In the genomic region with DNA sequence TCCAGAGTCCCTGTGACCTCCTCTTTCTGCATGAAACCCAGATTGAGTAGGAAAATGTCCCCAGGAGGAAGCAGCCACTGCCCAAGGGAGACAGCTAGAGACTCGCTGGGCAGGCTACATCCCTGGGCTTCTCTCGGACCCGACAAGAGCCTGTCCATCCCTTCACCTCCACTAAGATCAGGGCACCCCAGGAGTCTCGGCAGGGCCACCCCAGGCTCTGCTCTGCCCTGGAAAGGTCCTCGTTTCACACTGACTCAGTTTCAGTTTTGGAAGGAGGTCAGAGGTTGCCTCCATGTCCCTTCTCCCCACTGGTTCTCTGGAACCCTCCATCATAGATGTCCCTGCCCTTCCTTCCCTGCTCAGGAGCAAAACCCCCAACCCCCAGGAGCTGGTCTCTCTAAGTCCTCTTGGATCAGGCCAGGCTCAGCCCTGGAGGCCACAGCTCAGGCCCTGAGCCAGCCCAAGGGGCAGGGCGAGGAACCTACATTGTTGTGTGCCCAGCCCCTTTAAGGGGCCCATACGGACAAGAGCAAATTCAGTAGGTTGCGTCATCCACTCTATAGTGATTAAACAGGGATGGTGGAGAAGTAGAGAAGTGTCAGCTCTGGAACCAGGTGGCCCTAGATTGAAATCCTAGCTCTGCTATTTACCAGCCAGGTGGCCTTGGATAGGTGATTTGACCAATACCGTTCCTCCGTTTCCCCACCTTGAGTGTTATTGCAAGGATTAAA, we compare ENCODE assay signal across 13 cellular contexts. TPM values are rescaled to one million over a fixed set of nuclear protein-coding genes. Genes with fewer than 3 reads are reported as not detected.
A peak's percentile ranks its signal among the peaks of the same experiment; 100 is the strongest.
DNase-seq lines count a peak whose midpoint lies in the region; FAIRE-seq and TF ChIP-seq lines count a peak whose summit lies in the region.
"Had no signal": no experiment of that assay in that cellular context is flagged by ENCODE, and none has a peak within 500 bp of the region (broad histone marks: within the 10 kb centered on the region; RNA-seq: fewer than 3 reads in every experiment).

No MANE protein-coding gene starts in this region.

- POLR2A ChIA-PET in H1 (lab: Charles Lee; ENCODE audit: partially characterized antibody): interaction anchor here (0.9 to 1.8 kb wide), 5 partner anchors 11 to 406 kb away, joined by 3 to 7 read pairs (median 3); no protein-coding TSS in a partner anchor

- no peak overlapping the region for H2BK120ac ChIP-seq in H1 (replicated peaks; ENCODE audit: low read depth, low read length)

- FAIRE-seq in H1 (lab: Jason Lieb, UNC) (no peak), small intestine (lab: Jason Lieb, UNC) (no peak)
- FAIRE-seq: urothelium cell line had no signal

- no peak overlapping the region for H3K4me3 ChIP-seq in ACC112 (ENCODE audit: low read depth, low read length)
- no peak overlapping the region for H3K4me3 ChIP-seq in GM23248
- H3K4me3 ChIP-seq in H1 (ENCODE audit: extremely low read depth in 1 of 4, insufficient read depth in 2 of 4, low read depth in 3 of 4, low read length in 4 of 4): no peak overlapping the region
- H3K4me3 ChIP-seq in small intestine (ENCODE audit: low read depth in 1 of 2, low read length in 2 of 2): no peak overlapping the region
- H3K4me3 ChIP-seq: psoas muscle had no signal

- no peak overlapping the region for H3K4ac ChIP-seq in H1 (replicated peaks; ENCODE audit: insufficient read length, low read depth, low read length)

- H2BK12ac ChIP-seq in H1 (ENCODE audit: low read depth, low read length): no peak overlapping the region; the same call in 1 of the 2 replicates

- no peaks in the 10 kb centered on the region for H3K36me3 ChIP-seq in ACC112 (ENCODE audit: insufficient read depth, low read length)
- no peaks in the 10 kb centered on the region for H3K36me3 ChIP-seq in GM23248 (ENCODE audit: low read depth)
- no peaks in the 10 kb centered on the region for H3K36me3 ChIP-seq in H1 (ENCODE audit: control insufficient read depth in 2 of 4, insufficient read depth in 4 of 4, low read length in 3 of 4)
- no peaks in the 10 kb centered on the region for H3K36me3 ChIP-seq in small intestine (ENCODE audit: control insufficient read depth in 2 of 2, insufficient read depth in 2 of 2, low read length in 2 of 2)

- no peak overlapping the region for H3K56ac ChIP-seq in H1 (replicated peaks; ENCODE audit: insufficient read length, low read depth, low read length)

- H2BK20ac ChIP-seq in H1 (ENCODE audit: low read length): no peak overlapping the region

- no peak overlapping the region for H3K23ac ChIP-seq in H1 (ENCODE audit: insufficient read length)

- H3K4me1 ChIP-seq in ACC112 (ENCODE audit: control insufficient read depth, insufficient read depth, low read length, unreplicated experiment) (peaks cover 5% of the 10 kb centered on the region), GM23248 (ENCODE audit: insufficient read depth) (no peaks in the 10 kb centered on the region), H1 (replicated peaks in 1 of 4; ENCODE audit: control insufficient read depth in 3 of 4, insufficient read depth in 4 of 4, low read length in 3 of 4) (peaks cover 0 to 8% (median 1%) of the 10 kb centered on the region in 4 experiments; a peak in 3 of 7 replicates), small intestine (ENCODE audit: control insufficient read depth in 2 of 2, insufficient read depth in 1 of 2, low read depth in 1 of 2, low read length in 1 of 2) (peaks cover 0 to 3% of the 10 kb centered on the region in 2 donors)

- peak overlapping the region; percentile 52; the same call in 1 of the 2 replicates for H2BK5ac ChIP-seq in H1 (ENCODE audit: low read depth, low read length)

- in situ Hi-C loops in GM23248 (cut with MboI): no loop called here

- TF ChIP-seq POLR2A in H1 (IDR thresholded peaks at IDR 0.05; ENCODE audit: control extremely low read depth in 1 of 2, low read depth in 2 of 2, low read length in 2 of 2): no peak

- no peaks in the 10 kb centered on the region for H3K23me2 ChIP-seq in H1 (ENCODE audit: low read depth, low read length)

- H3K27me3 ChIP-seq in ACC112 (ENCODE audit: insufficient read depth, low read length): no peaks in the 10 kb centered on the region
- H3K27me3 ChIP-seq in GM23248 (replicated peaks; ENCODE audit: insufficient read depth): no peaks in the 10 kb centered on the region
- H3K27me3 ChIP-seq in H1 (replicated peaks in 1 of 4; ENCODE audit: control insufficient read depth in 3 of 4, extremely low read depth in 1 of 4, insufficient read depth in 3 of 4, low read length in 3 of 4): no peaks in the 10 kb centered on the region
- H3K27me3 ChIP-seq in small intestine (ENCODE audit: control insufficient read depth in 2 of 2, insufficient read depth in 2 of 2, low read length in 2 of 2): no peaks in the 10 kb centered on the region

- no peak overlapping the region for H4K8ac ChIP-seq in H1 (ENCODE audit: extremely low read depth, insufficient read depth, low read length)

- no peaks in the 10 kb centered on the region for H3K9me2 ChIP-seq in GM23248 (ENCODE audit: insufficient read depth)

- H4K20me1 ChIP-seq in GM23248 (ENCODE audit: insufficient read depth): no peaks in the 10 kb centered on the region
- H4K20me1 ChIP-seq in H1 (replicated peaks in 1 of 2; ENCODE audit: control insufficient read depth in 1 of 2, insufficient read depth in 2 of 2, low read length in 2 of 2): no peaks in the 10 kb centered on the region

- no peak for TF ChIP-seq EP300 in H1 (IDR thresholded peaks at IDR 0.05; ENCODE audit: borderline replicate concordance in 1 of 2, low read depth in 2 of 2, low read length in 2 of 2)

- H2BK15ac ChIP-seq in H1 (ENCODE audit: low read length): no peak overlapping the region; the same call in 1 of the 2 replicates

- no peak overlapping the region for H3K18ac ChIP-seq in H1 (ENCODE audit: extremely low read depth, low read length)

- no peak overlapping the region for H3K14ac ChIP-seq in H1 (ENCODE audit: insufficient read length)

- H3K4me2 ChIP-seq in GM23248 (ENCODE audit: unreplicated experiment) (no peak overlapping the region), H1 (ENCODE audit: insufficient read depth in 1 of 2, low read depth in 2 of 2, low read length in 2 of 2) (0 out of 4 replicates have a peak overlapping the region, but pooled peaks of 1 of the 2 experiments have one; percentile 32)

- no peak overlapping the region for H4K5ac ChIP-seq in H1 (ENCODE audit: insufficient read length, low read depth, low read length)

- H2AK5ac ChIP-seq in H1 (ENCODE audit: low read depth, low read length): peak overlapping the region; percentile 34; the same call in 1 of the 2 replicates

- no peaks in the 10 kb centered on the region for H3F3A ChIP-seq in GM23248 (ENCODE audit: insufficient read depth)

- H3K9ac ChIP-seq in GM23248 (no peak overlapping the region), H1 (replicated peaks in 1 of 4; ENCODE audit: extremely low read depth in 1 of 4, low read depth in 3 of 4, low read length in 3 of 4) (no peak overlapping the region)

- H3K27ac ChIP-seq in ACC112 (ENCODE audit: low read depth, low read length) (no peak overlapping the region), GM23248 (no peak overlapping the region), H1 (ENCODE audit: low read depth, low read length) (no peak overlapping the region), small intestine (ENCODE audit: low read depth in 1 of 2, low read length in 1 of 2) (no peak overlapping the region)

- CTCF ChIA-PET in H1 (lab: Charles Lee; ENCODE audit: partially characterized antibody): interaction anchor here (0.6 to 7.0 kb wide), 9 partner anchors 9 to 1595 kb away, joined by 3 to 37 read pairs (median 4); no protein-coding TSS in a partner anchor

- no peak overlapping the region for H4K91ac ChIP-seq in H1 (replicated peaks; ENCODE audit: insufficient read length, low read length)

- no peak for TF ChIP-seq RAD21 in H1 (IDR thresholded peaks at IDR 0.05 in 1 of 2, conservative IDR thresholded peaks at IDR 0.05 in 1 of 2; ENCODE audit: low read depth in 2 of 2, low read length in 2 of 2)

- H3K79me2 ChIP-seq in ACC112 (ENCODE audit: control insufficient read depth, insufficient read depth, low read length, unreplicated experiment) (no peaks in the 10 kb centered on the region), GM23248 (ENCODE audit: insufficient read depth) (no peaks in the 10 kb centered on the region), H1 (ENCODE audit: control insufficient read depth in 1 of 2, insufficient read depth in 2 of 2, low read length in 2 of 2) (no peaks in the 10 kb centered on the region)

- H3K79me1 ChIP-seq in H1 (ENCODE audit: low read depth, low read length): no peaks in the 10 kb centered on the region

- no peaks in the 10 kb centered on the region for H3K9me3 ChIP-seq in GM23248 (ENCODE audit: low read depth)
- no peaks in the 10 kb centered on the region for H3K9me3 ChIP-seq in H1 (ENCODE audit: insufficient read depth in 2 of 2, low read depth in 1 of 2, low read length in 1 of 2)
- no peaks in the 10 kb centered on the region for H3K9me3 ChIP-seq in small intestine (ENCODE audit: control insufficient read depth, low read depth)
- H3K9me3 ChIP-seq: psoas muscle had no signal

- H2AFZ ChIP-seq in ACC112 (ENCODE audit: low read length, unreplicated experiment): peak overlapping the region; percentile 41
- H2AFZ ChIP-seq in GM23248: no peak overlapping the region
- no peak overlapping the region for H2AFZ ChIP-seq in H1 (ENCODE audit: low read length)

- 60 to 63% methylated on average over 10 of the region's 10 CpGs for WGBS in GM23248 (ENCODE audit: low coverage in 1 of 2, low lambda C conversion rate in 2 of 2, missing lambda C conversion rate in 2 of 2), 2 experiments
- WGBS in H1 (ENCODE audit: extremely low coverage in 1 of 2, insufficient coverage in 1 of 2, insufficient read length in 1 of 2, insufficient replicate concordance in 2 of 2, low coverage in 1 of 2, low lambda C conversion rate in 2 of 2, missing lambda C conversion rate in 1 of 2), 2 experiments: 84% methylated on average over 10 of the region's 10 CpGs; no CpG with 5 or more reads in 1 of the 2 experiments
- 73 to 81% (median 79%) methylated on average over 10 of the region's 10 CpGs for WGBS in small intestine, 3 donors

- DNase-seq in GM23248: peak; percentile 36
- peak; percentile 43 for DNase-seq in SKM-1 (lab: John Stamatoyannopoulos, UW; ENCODE audit: unreplicated experiment)
- no peak for DNase-seq in H1 (ENCODE audit: low read depth in 1 of 2, low spot score in 2 of 2)
- DNase-seq in AG08396 (ENCODE audit: low spot score): no peak
- no peak for DNase-seq in activated gamma-delta T cell treated with Interleukin-2 at 50 U/mL for 16 hours
- no peak for DNase-seq in T1000 (lab: John Stamatoyannopoulos, UW)
- no peak for DNase-seq in small intestine
- DNase-seq: activated CD4-positive, CD25-positive, alpha-beta regulatory T cell; SHP77 treated with DMSO at 0.1 percent for 48 hours had no signal

- TF ChIP-seq CTCF in H1 (IDR thresholded peaks at IDR 0.05; ENCODE audit: control extremely low read depth in 1 of 3, insufficient read depth in 1 of 3, low read depth in 1 of 3, low read length in 3 of 3): no peak

RNA-seq across cellular contexts. Expression of a gene that starts 37.4 kb away (rescaled TPM):
- total RNA-seq in GM23248 (2014; rRNA removed; shearing (Covaris generic)): 0.32 TPM in 1 of 2 replicates, not detected in the other
- 0.23 and 0.56 TPM in 2 replicates for polyA plus RNA-seq in GM23248 (2016; fragmentation: Nextera tagmentation; extraction: Ambion mirVana)
- total RNA-seq in H1 (2021; fragmentation: NEBNext Ultra II Directional; extraction: Animal tissue kit (Norgen Biotek cat#: 25700)): not detected in 2 replicates
- not detected in 2 replicates for polyA plus RNA-seq in H1 (2011; rRNA removed)
- not detected for polyA plus RNA-seq in H1 (2011; cell fraction: cytosol; rRNA removed)
- 0.17 TPM for polyA plus RNA-seq in H1 (2011; cell fraction: nucleus; rRNA removed)
- not detected in 4 replicates for polyA plus RNA-seq in H1 (2012, experiment 1 of 2)
- polyA plus RNA-seq in H1 (2012, experiment 2 of 2): not detected
- not detected for polyA plus RNA-seq in H1 (2013, experiment 1 of 2)
- not detected for polyA plus RNA-seq in H1 (2013, experiment 2 of 2)
- not detected in 2 replicates for polyA minus RNA-seq in H1 (2011; rRNA and poly(A)+ RNA removed)
- polyA minus RNA-seq in H1 (2011; cell fraction: cytosol; rRNA and poly(A)+ RNA removed): not detected
- polyA minus RNA-seq in H1 (2011; cell fraction: nucleus; rRNA and poly(A)+ RNA removed): 0.40 TPM
- under 1 TPM in 1 of 3 donors, not detected in 2; 0.09 TPM for polyA plus RNA-seq in small intestine
- total RNA-seq: kidney epithelial cell, psoas muscle had no signal
- polyA plus RNA-seq: psoas muscle had no signal

RNA-seq across cellular contexts. Expression of a gene that starts 42.5 kb away (rescaled TPM):
- 32.6 and 44.5 TPM in 2 replicates for total RNA-seq in GM23248 (2014; rRNA removed; shearing (Covaris generic))
- 115 TPM in 2 replicates for polyA plus RNA-seq in GM23248 (2016; fragmentation: Nextera tagmentation; extraction: Ambion mirVana)
- total RNA-seq in H1 (2021; fragmentation: NEBNext Ultra II Directional; extraction: Animal tissue kit (Norgen Biotek cat#: 25700)): 66.1 and 70.2 TPM in 2 replicates
- 66.8 and 72.0 TPM in 2 replicates for polyA plus RNA-seq in H1 (2011; rRNA removed)
- polyA plus RNA-seq in H1 (2011; cell fraction: cytosol; rRNA removed): 74.2 TPM
- 49.9 TPM for polyA plus RNA-seq in H1 (2011; cell fraction: nucleus; rRNA removed)
- polyA plus RNA-seq in H1 (2012, experiment 1 of 2): 50.4 to 65.9 TPM (median 63.1 TPM) in 4 replicates
- 54.6 TPM for polyA plus RNA-seq in H1 (2012, experiment 2 of 2)
- 37.6 TPM for polyA plus RNA-seq in H1 (2013, experiment 1 of 2)
- 37.1 TPM for polyA plus RNA-seq in H1 (2013, experiment 2 of 2)
- polyA minus RNA-seq in H1 (2011; rRNA and poly(A)+ RNA removed): 27.6 and 39.4 TPM in 2 replicates
- 13.7 TPM for polyA minus RNA-seq in H1 (2011; cell fraction: cytosol; rRNA and poly(A)+ RNA removed)
- polyA minus RNA-seq in H1 (2011; cell fraction: nucleus; rRNA and poly(A)+ RNA removed): 22.0 TPM
- polyA plus RNA-seq in small intestine: 10 to 100 TPM; 42.5 to 64.3 (median 43.2) TPM

RNA-seq across cellular contexts. Expression of a gene that starts 58.5 kb away (rescaled TPM):
- total RNA-seq in GM23248 (2014; rRNA removed; shearing (Covaris generic)): 22.9 and 24.9 TPM in 2 replicates
- polyA plus RNA-seq in GM23248 (2016; fragmentation: Nextera tagmentation; extraction: Ambion mirVana): 24.1 and 24.4 TPM in 2 replicates
- 17.3 TPM in 2 replicates for total RNA-seq in H1 (2021; fragmentation: NEBNext Ultra II Directional; extraction: Animal tissue kit (Norgen Biotek cat#: 25700))
- 14.0 and 19.7 TPM in 2 replicates for polyA plus RNA-seq in H1 (2011; rRNA removed)
- 16.1 TPM for polyA plus RNA-seq in H1 (2011; cell fraction: cytosol; rRNA removed)
- 28.1 TPM for polyA plus RNA-seq in H1 (2011; cell fraction: nucleus; rRNA removed)
- polyA plus RNA-seq in H1 (2012, experiment 1 of 2): 9.6 to 16.5 TPM (median 14.9 TPM) in 4 replicates
- 14.4 TPM for polyA plus RNA-seq in H1 (2012, experiment 2 of 2)
- polyA plus RNA-seq in H1 (2013, experiment 1 of 2): 12.1 TPM
- 12.0 TPM for polyA plus RNA-seq in H1 (2013, experiment 2 of 2)
- polyA minus RNA-seq in H1 (2011; rRNA and poly(A)+ RNA removed): 8.4 and 11.0 TPM in 2 replicates
- 7.3 TPM for polyA minus RNA-seq in H1 (2011; cell fraction: cytosol; rRNA and poly(A)+ RNA removed)
- 9.7 TPM for polyA minus RNA-seq in H1 (2011; cell fraction: nucleus; rRNA and poly(A)+ RNA removed)
- polyA plus RNA-seq in small intestine: 10 to 100 TPM; 11.9 to 14.9 (median 14.1) TPM

Comparison
In these comparisons a context has a peak if more than half of its experiments do, and no peak if none do; other contexts are left out.
1. DNase-seq: peak in GM23248 (single experiment) and SKM-1 (single experiment); none in H1 (0 of 2), AG08396 (single experiment), activated gamma-delta T cell treated with Interleukin-2 at 50 U/mL for 16 hours (single experiment), T1000 (single experiment) and small intestine (single experiment).